8 cellular contexts compared by ENCODE assay signal in the genomic region with DNA sequence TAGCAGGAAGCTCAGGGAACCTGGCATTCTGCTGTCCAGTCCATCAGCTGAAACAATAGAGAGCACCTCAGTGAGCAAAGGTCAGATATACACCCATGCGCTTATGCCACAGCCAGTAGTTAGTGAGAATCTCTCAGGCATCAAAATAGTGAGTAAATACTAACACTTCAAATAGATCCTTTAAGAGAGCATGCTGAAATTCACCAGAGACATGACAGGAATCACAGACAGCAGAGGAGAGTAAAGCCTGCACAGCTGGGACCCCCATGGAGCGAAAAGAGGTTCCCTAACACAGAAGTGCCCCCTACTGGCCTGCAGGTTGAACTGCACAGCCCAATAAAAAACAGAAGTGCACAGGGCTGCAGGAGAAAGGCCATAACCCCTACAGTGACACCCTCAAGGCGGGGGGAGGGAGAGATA. TPM values are rescaled to one million over a fixed set of nuclear protein-coding genes. Genes with fewer than 3 reads are reported as not detected.
DNase-seq lines count a peak whose midpoint lies in the region; ATAC-seq, FAIRE-seq and TF ChIP-seq lines count a peak whose summit lies in the region.

No MANE protein-coding gene starts in this region.

- no peaks in the 10 kb centered on the region for H3K79me1 ChIP-seq in H1 (ENCODE audit: low read depth, low read length)

- ATAC-seq in PC-3 (no peak), HG02759 (IDR thresholded peaks at IDR 0.05; ENCODE audit: unreplicated experiment) (no peak)

- no peak for TF ChIP-seq EP300 in H1 (IDR thresholded peaks at IDR 0.05; ENCODE audit: borderline replicate concordance in 1 of 2, low read depth in 2 of 2, low read length in 2 of 2)

- H3K9me2 ChIP-seq in PC-3 (replicated peaks; ENCODE audit: low read length), result no peaks in the 10 kb centered on the region

- H3K27ac ChIP-seq in PC-3 (ENCODE audit: low read length), result no peak overlapping the region
- no peak overlapping the region for H3K27ac ChIP-seq in H1 (ENCODE audit: low read depth, low read length)
- no peak overlapping the region for H3K27ac ChIP-seq in parathyroid adenoma

- H3F3A ChIP-seq in PC-3 (ENCODE audit: low read length, unreplicated experiment), result no peaks in the 10 kb centered on the region

- no peak overlapping the region for H4K5ac ChIP-seq in H1 (ENCODE audit: insufficient read length, low read depth, low read length)

- H3K27me3 ChIP-seq in PC-3 (ENCODE audit: low read length) (no peaks in the 10 kb centered on the region), H1 (replicated peaks in 1 of 4; ENCODE audit: control insufficient read depth in 3 of 4, extremely low read depth in 1 of 4, insufficient read depth in 3 of 4, low read length in 3 of 4) (no peaks in the 10 kb centered on the region), parathyroid adenoma (ENCODE audit: control insufficient read depth, insufficient read depth, low read length) (no peaks in the 10 kb centered on the region)

- H2BK15ac ChIP-seq in H1 (ENCODE audit: low read length), result no peak overlapping the region

- no peaks in the 10 kb centered on the region for H3K79me2 ChIP-seq in PC-3 (ENCODE audit: low read length)
- no peaks in the 10 kb centered on the region for H3K79me2 ChIP-seq in H1 (ENCODE audit: control insufficient read depth in 1 of 2, insufficient read depth in 2 of 2, low read length in 2 of 2)
- H3K79me2 ChIP-seq in parathyroid adenoma, result no peaks in the 10 kb centered on the region

- CTCF ChIA-PET in PC-3 (lab: Charles Lee) (no interaction called here), H1 (lab: Charles Lee; ENCODE audit: partially characterized antibody) (interaction anchor here (0.6 to 7.6 kb wide), 40 partner anchors 9 to 995 kb away, joined by 3 to 99 read pairs (median 6); a partner anchor contains a TSS)

- no peaks in the 10 kb centered on the region for H3K23me2 ChIP-seq in H1 (ENCODE audit: low read depth, low read length)

- H3K18ac ChIP-seq in H1 (ENCODE audit: extremely low read depth, low read length), result no peak overlapping the region

- H2AK5ac ChIP-seq in H1 (ENCODE audit: low read depth, low read length), result no peak overlapping the region

- no peak overlapping the region for H3K56ac ChIP-seq in H1 (replicated peaks; ENCODE audit: insufficient read length, low read depth, low read length)

- H3K4me1 ChIP-seq in PC-3 (ENCODE audit: insufficient read depth, low read length) (no peaks in the 10 kb centered on the region), H1 (replicated peaks in 1 of 4; ENCODE audit: control insufficient read depth in 3 of 4, insufficient read depth in 4 of 4, low read length in 3 of 4) (peaks cover 0 to 9% (median 7%) of the 10 kb centered on the region in 4 experiments; a peak in 5 of 7 replicates), parathyroid adenoma (no peaks in the 10 kb centered on the region)

- peak overlapping the region; percentile 7; the same call in 1 of the 2 replicates for H2AFZ ChIP-seq in PC-3 (ENCODE audit: low read length)
- no peak overlapping the region for H2AFZ ChIP-seq in H1 (ENCODE audit: low read length)
- H2AFZ ChIP-seq in parathyroid adenoma, result peak overlapping the region; percentile 16

- BruUV-seq in PC-3 (replicated peaks; lab: Mats Ljungman, UMichigan), result no TSS peak

- H2BK12ac ChIP-seq in H1 (ENCODE audit: low read depth, low read length), result 0 out of 2 replicates have a peak overlapping the region, but pooled peaks have one; percentile 13

- intact Hi-C loops in PC-3 (cut with micrococcal nuclease), result loop anchor here (10.0 kb wide), 1 partner anchor 336 kb away; no protein-coding TSS in a partner anchor

- WGBS in H1 (ENCODE audit: extremely low coverage in 1 of 2, insufficient coverage in 1 of 2, insufficient read length in 1 of 2, insufficient replicate concordance in 2 of 2, low coverage in 1 of 2, low lambda C conversion rate in 2 of 2, missing lambda C conversion rate in 1 of 2), 2 experiments, result 46% methylated on average over 3 of the region's 3 CpGs; no CpG with 5 or more reads in 1 of the 2 experiments

- no peak overlapping the region for H3K23ac ChIP-seq in H1 (ENCODE audit: insufficient read length)

- H3K9ac ChIP-seq in PC-3 (ENCODE audit: low read length) (no peak overlapping the region), H1 (replicated peaks in 1 of 4; ENCODE audit: extremely low read depth in 1 of 4, low read depth in 3 of 4, low read length in 3 of 4) (no peak overlapping the region), parathyroid adenoma (no peak overlapping the region)

- H3K36me3 ChIP-seq in PC-3 (ENCODE audit: low read depth, low read length) (no peaks in the 10 kb centered on the region), H1 (ENCODE audit: control insufficient read depth in 2 of 4, insufficient read depth in 4 of 4, low read length in 3 of 4) (no peaks in the 10 kb centered on the region), parathyroid adenoma (ENCODE audit: control insufficient read depth, insufficient read depth, low read length) (no peaks in the 10 kb centered on the region)

- no peak overlapping the region for H4K8ac ChIP-seq in H1 (ENCODE audit: extremely low read depth, insufficient read depth, low read length)

- TF ChIP-seq POLR2A in H1 (IDR thresholded peaks at IDR 0.05; ENCODE audit: control extremely low read depth in 1 of 2, low read depth in 2 of 2, low read length in 2 of 2), result no peak

- no peak overlapping the region; the same call in 1 of the 2 replicates for H2BK20ac ChIP-seq in H1 (ENCODE audit: low read length)

- peak; percentile 59 for TF ChIP-seq CTCF in PC-3 (conservative IDR thresholded peaks at IDR 0.05; ENCODE audit: low read depth, low read length)
- peak; percentile 88 to 98 (median 92) for TF ChIP-seq CTCF in H1 (IDR thresholded peaks at IDR 0.05; ENCODE audit: control extremely low read depth in 1 of 3, insufficient read depth in 1 of 3, low read depth in 1 of 3, low read length in 3 of 3)
- peak; percentile 57 for TF ChIP-seq CTCF in parathyroid adenoma (IDR thresholded peaks at IDR 0.05)

- FAIRE-seq in H1 (lab: Jason Lieb, UNC), result no peak

- H4K20me1 ChIP-seq in PC-3 (ENCODE audit: low read length), result no peaks in the 10 kb centered on the region
- H4K20me1 ChIP-seq in H1 (replicated peaks in 1 of 2; ENCODE audit: control insufficient read depth in 1 of 2, insufficient read depth in 2 of 2, low read length in 2 of 2), result no peaks in the 10 kb centered on the region

- no peak overlapping the region for H2BK120ac ChIP-seq in H1 (replicated peaks; ENCODE audit: low read depth, low read length)

- H3K9me3 ChIP-seq in PC-3 (ENCODE audit: low read length), result no peaks in the 10 kb centered on the region
- H3K9me3 ChIP-seq in H1 (ENCODE audit: insufficient read depth in 2 of 2, low read depth in 1 of 2, low read length in 1 of 2), result no peaks in the 10 kb centered on the region
- no peaks in the 10 kb centered on the region for H3K9me3 ChIP-seq in parathyroid adenoma (ENCODE audit: control insufficient read depth, low read length)

- no peak overlapping the region for H4K91ac ChIP-seq in H1 (replicated peaks; ENCODE audit: insufficient read length, low read length)

- no peak overlapping the region for H3K14ac ChIP-seq in H1 (ENCODE audit: insufficient read length)

- no peak overlapping the region for H3K4me3 ChIP-seq in PC-3 (ENCODE audit: low read length)
- H3K4me3 ChIP-seq in H1 (ENCODE audit: extremely low read depth in 1 of 4, insufficient read depth in 2 of 4, low read depth in 3 of 4, low read length in 4 of 4), result no peak overlapping the region
- H3K4me3 ChIP-seq in parathyroid adenoma (ENCODE audit: low read depth, low read length), result no peak overlapping the region

- peak; percentile 21 to 25 for DNase-seq in stimulated activated CD4-positive, alpha-beta T cell treated with anti-CD3 and anti-CD28 coated beads, Interleukin-2, amount 100 ng/mL, for 48 hours
- DNase-seq in stimulated activated CD4-positive, alpha-beta T cell treated with anti-CD3 and anti-CD28 coated beads, Interleukin-4, amount 100 ng/mL, for 1 hour, result no peak
- DNase-seq in PC-3 (no peak), H1 (ENCODE audit: low read depth in 1 of 2, low spot score in 2 of 2) (peak in 1 of 2 experiments; percentile 86), NCI-H1092 treated with DMSO at 0.1 percent for 48 hours (lab: John Stamatoyannopoulos, UW) (no peak), AG08395 (ENCODE audit: low spot score) (no peak)

- H2BK5ac ChIP-seq in H1 (ENCODE audit: low read depth, low read length), result no peak overlapping the region

- H3K4me2 ChIP-seq in PC-3 (ENCODE audit: low read length) (no peak overlapping the region), H1 (ENCODE audit: insufficient read depth in 1 of 2, low read depth in 2 of 2, low read length in 2 of 2) (no peak overlapping the region), parathyroid adenoma (ENCODE audit: low read length) (no peak overlapping the region)

- peak; percentile 83 to 90 for TF ChIP-seq RAD21 in H1 (IDR thresholded peaks at IDR 0.05 in 1 of 2, conservative IDR thresholded peaks at IDR 0.05 in 1 of 2; ENCODE audit: low read depth in 2 of 2, low read length in 2 of 2)

- H3K4ac ChIP-seq in H1 (replicated peaks; ENCODE audit: insufficient read length, low read depth, low read length), result no peak overlapping the region

- POLR2A ChIA-PET in PC-3 (lab: Charles Lee; ENCODE audit: unreplicated experiment) (no interaction called here), H1 (lab: Charles Lee; ENCODE audit: partially characterized antibody) (no interaction called here)

TF ChIP-seq in H1, 55 proteins besides CTCF, POLR2A, EP300 and RAD21:
- no peak for TF ChIP-seq CBX5 (IDR thresholded peaks at IDR 0.05; ENCODE audit: low read depth, low read length)
- TF ChIP-seq SIN3A (conservative IDR thresholded peaks at IDR 0.05 in 1 of 2, IDR thresholded peaks at IDR 0.05 in 1 of 2; ENCODE audit: low read depth in 1 of 2, low read length in 2 of 2), result peak; percentile 80 to 85; a peak in 3 of 4 replicates
- TF ChIP-seq, protein P1, sequence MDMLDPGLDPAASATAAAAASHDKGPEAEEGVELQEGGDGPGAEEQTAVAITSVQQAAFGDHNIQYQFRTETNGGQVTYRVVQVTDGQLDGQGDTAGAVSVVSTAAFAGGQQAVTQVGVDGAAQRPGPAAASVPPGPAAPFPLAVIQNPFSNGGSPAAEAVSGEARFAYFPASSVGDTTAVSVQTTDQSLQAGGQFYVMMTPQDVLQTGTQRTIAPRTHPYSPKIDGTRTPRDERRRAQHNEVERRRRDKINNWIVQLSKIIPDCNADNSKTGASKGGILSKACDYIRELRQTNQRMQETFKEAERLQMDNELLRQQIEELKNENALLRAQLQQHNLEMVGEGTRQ (IDR thresholded peaks at IDR 0.05; ENCODE audit: low read length), result no peak
- TF ChIP-seq BRCA1 (IDR thresholded peaks at IDR 0.05; ENCODE audit: low read depth, low read length), result no peak

RNA-seq across cellular contexts. Expression of a gene that starts 57.6 kb away (rescaled TPM):
- total RNA-seq in PC-3 (2014; rRNA removed), result not detected in 2 replicates
- not detected in 2 replicates for total RNA-seq in H1 (2021; fragmentation: NEBNext Ultra II Directional; extraction: Animal tissue kit (Norgen Biotek cat#: 25700))
- polyA plus RNA-seq in H1 (2011; rRNA removed), result not detected in 2 replicates
- not detected for polyA plus RNA-seq in H1 (2011; cell fraction: cytosol; rRNA removed)
- not detected for polyA plus RNA-seq in H1 (2011; cell fraction: nucleus; rRNA removed)
- polyA plus RNA-seq in H1 (2012, experiment 1 of 2), result not detected in 4 replicates
- not detected for polyA plus RNA-seq in H1 (2012, experiment 2 of 2)
- polyA plus RNA-seq in H1 (2013, experiment 1 of 2), result not detected
- not detected for polyA plus RNA-seq in H1 (2013, experiment 2 of 2)
- polyA minus RNA-seq in H1 (2011; rRNA and poly(A)+ RNA removed), result not detected in 2 replicates
- polyA minus RNA-seq in H1 (2011; cell fraction: cytosol; rRNA and poly(A)+ RNA removed), result not detected
- polyA minus RNA-seq in H1 (2011; cell fraction: nucleus; rRNA and poly(A)+ RNA removed), result not detected

Comparison
In these comparisons a context has a peak if more than half of its experiments do, and no peak if none do; other contexts are left out.
1. DNase-seq: peak in stimulated activated CD4-positive, alpha-beta T cell treated with anti-CD3 and anti-CD28 coated beads, Interleukin-2, amount 100 ng/mL, for 48 hours (2 of 2); none in stimulated activated CD4-positive, alpha-beta T cell treated with anti-CD3 and anti-CD28 coated beads, Interleukin-4, amount 100 ng/mL, for 1 hour (single experiment), PC-3 (single experiment), NCI-H1092 treated with DMSO at 0.1 percent for 48 hours (single experiment) and AG08395 (single experiment).
2. Peak in every context shown above with its lines, with median percentiles within 50 percentile points of each other: CTCF ChIP-seq.